30 cellular contexts compared by ENCODE assay signal in genomic region chr3:60323651-60324050, GRCh38.
"Had no signal": no experiment of that assay in that cellular context is flagged by ENCODE, and none has a peak within 500 bp of the region (broad histone marks: within the 10 kb centered on the region; RNA-seq: fewer than 3 reads in every experiment).

No MANE protein-coding gene starts in this region.

- H3K9ac ChIP-seq: parathyroid adenoma had no signal

- H3K27ac ChIP-seq: esophagus squamous epithelium, parathyroid adenoma, psoas muscle, sigmoid colon, thyroid gland, upper lobe of right lung, WERI-Rb-1 had no signal

- FAIRE-seq: bronchial epithelial cell, islet of Langerhans, small intestine had no signal

- H3K4me1 ChIP-seq: esophagus squamous epithelium, psoas muscle, sigmoid colon, thyroid gland, upper lobe of right lung had no signal

- ATAC-seq: activated T-cell treated with anti-CD3 and anti-CD28 coated beads, Interleukin-2, amount 50 U/mL, for 4 hours; activated T-helper 17 cell treated with anti-CD3 and anti-CD28 coated beads, Interleukin-2, amount 50 U/mL, for 72 hours; left ventricle myocardium superior; psoas muscle; stimulated activated effector memory CD8-positive, alpha-beta T cell treated with anti-CD3 and anti-CD28 coated beads, Interleukin-12 subunit alpha, Interleukin-12 subunit beta, amount 100 ng/mL, for 72 hours; upper lobe of right lung had no signal

- H3K27me3 Mint-ChIP-seq: activated CD4-positive, alpha-beta memory T cell treated with anti-CD3 and anti-CD28 coated beads, Interleukin-2, amount 10 ng/mL, durations not matched to agents 7 days and 5 days; activated CD4-positive, alpha-beta T cell treated with anti-CD3 and anti-CD28 coated beads, Interleukin-2, amount 10 ng/mL, durations not matched to agents 7 days and 5 days; activated naive CD4-positive, alpha-beta T cell treated with anti-CD3 and anti-CD28 coated beads, Interleukin-2, amount 50 U/mL, for 24 hours; activated T-helper 17 cell treated with anti-CD3 and anti-CD28 coated beads, Interleukin-2, amount 50 U/mL, for 72 hours; dendritic cell treated with granulocyte-macrophage colony-stimulating factor and Interleukin-4, amounts not matched to agents 40 ng/mL and 50 ng/mL, for 4 days; naive B cell; stimulated activated naive CD8-positive, alpha-beta T cell treated with anti-CD3 and anti-CD28 coated beads, Interleukin-15, Interleukin-2, amounts not matched to agents 100 ng/mL and 50 ng/mL, for 24 hours had no signal

- H3K4me1 Mint-ChIP-seq: activated CD4-positive, alpha-beta memory T cell treated with anti-CD3 and anti-CD28 coated beads, Interleukin-2, amount 10 ng/mL, durations not matched to agents 7 days and 5 days; activated CD4-positive, alpha-beta T cell treated with anti-CD3 and anti-CD28 coated beads, Interleukin-2, amount 10 ng/mL, durations not matched to agents 7 days and 5 days; activated T-helper 17 cell treated with anti-CD3 and anti-CD28 coated beads, Interleukin-2, amount 50 U/mL, for 72 hours; central memory CD8-positive, alpha-beta T cell; naive B cell; stimulated activated effector memory CD8-positive, alpha-beta T cell treated with anti-CD3 and anti-CD28 coated beads, Interleukin-12 subunit alpha, Interleukin-12 subunit beta, amount 100 ng/mL, for 72 hours had no signal

- H3K9me3 Mint-ChIP-seq: activated CD4-positive, alpha-beta memory T cell treated with anti-CD3 and anti-CD28 coated beads, Interleukin-2, amount 10 ng/mL, durations not matched to agents 7 days and 5 days; activated naive CD4-positive, alpha-beta T cell treated with anti-CD3 and anti-CD28 coated beads, Interleukin-2, amount 50 U/mL, for 24 hours; activated T-cell treated with anti-CD3 and anti-CD28 coated beads, Interleukin-2, amount 50 U/mL, for 4 hours; activated T-helper 17 cell treated with anti-CD3 and anti-CD28 coated beads, Interleukin-2, amount 50 U/mL, for 72 hours; central memory CD8-positive, alpha-beta T cell; dendritic cell treated with granulocyte-macrophage colony-stimulating factor and Interleukin-4, amounts not matched to agents 40 ng/mL and 50 ng/mL, for 4 days; naive B cell; nephron progenitor cell; stimulated activated effector memory CD8-positive, alpha-beta T cell treated with anti-CD3 and anti-CD28 coated beads, Interleukin-12 subunit alpha, Interleukin-12 subunit beta, amount 100 ng/mL, for 72 hours had no signal

- H3K27ac Mint-ChIP-seq: activated CD4-positive, alpha-beta memory T cell treated with anti-CD3 and anti-CD28 coated beads, Interleukin-2, amount 10 ng/mL, durations not matched to agents 7 days and 5 days; activated CD4-positive, alpha-beta T cell treated with anti-CD3 and anti-CD28 coated beads, Interleukin-2, amount 10 ng/mL, durations not matched to agents 7 days and 5 days; activated naive CD4-positive, alpha-beta T cell treated with anti-CD3 and anti-CD28 coated beads, Interleukin-2, amount 50 U/mL, for 24 hours; activated T-helper 17 cell treated with anti-CD3 and anti-CD28 coated beads, Interleukin-2, amount 50 U/mL, for 72 hours; dendritic cell treated with granulocyte-macrophage colony-stimulating factor and Interleukin-4, amounts not matched to agents 40 ng/mL and 50 ng/mL, for 4 days; naive B cell; nephron progenitor cell; stimulated activated effector memory CD8-positive, alpha-beta T cell treated with anti-CD3 and anti-CD28 coated beads, Interleukin-12 subunit alpha, Interleukin-12 subunit beta, amount 100 ng/mL, for 72 hours; stimulated activated naive CD8-positive, alpha-beta T cell treated with anti-CD3 and anti-CD28 coated beads, Interleukin-15, Interleukin-2, amounts not matched to agents 100 ng/mL and 50 ng/mL, for 24 hours; T-helper 1 cell treated with Interleukin-12 subunit alpha and Interleukin-12 subunit beta and Interleukin-4 antibody, amounts not matched to agents 30 μg/mL and 1 μg/mL, for 36 hours had no signal

- H3K27me3 ChIP-seq: esophagus squamous epithelium, sigmoid colon, thyroid gland, upper lobe of right lung had no signal

- H2AFZ ChIP-seq: parathyroid adenoma had no signal

- DNase-seq: activated CD4-positive, alpha-beta memory T cell treated with anti-CD3 and anti-CD28 coated beads, Interleukin-2, amount 10 ng/mL, durations not matched to agents 7 days and 5 days; activated CD4-positive, alpha-beta T cell treated with anti-CD3 and anti-CD28 coated beads for 1 hour; activated CD4-positive, alpha-beta T cell treated with anti-CD3 and anti-CD28 coated beads, Interleukin-2, amount 10 ng/mL, durations not matched to agents 7 days and 5 days; activated T-cell treated with anti-CD3 and anti-CD28 coated beads, Interleukin-2, amount 50 U/mL, for 4 hours; anterior cingulate cortex; esophagus squamous epithelium; foreskin melanocyte; left ventricle myocardium superior; naive B cell; nephron progenitor cell; occipital lobe; psoas muscle; sigmoid colon; small intestine; stimulated activated CD4-positive, alpha-beta T cell treated with anti-CD3 and anti-CD28 coated beads, Interleukin-4, amount 100 ng/mL, for 24 hours; substantia nigra; T1000; thyroid gland; upper lobe of right lung; WERI-Rb-1 had no signal

- H3K36me3 Mint-ChIP-seq: activated naive CD4-positive, alpha-beta T cell treated with anti-CD3 and anti-CD28 coated beads, Interleukin-2, amount 50 U/mL, for 24 hours; naive B cell; stimulated activated effector memory CD8-positive, alpha-beta T cell treated with anti-CD3 and anti-CD28 coated beads, Interleukin-12 subunit alpha, Interleukin-12 subunit beta, amount 100 ng/mL, for 72 hours had no signal

- H3K36me3 ChIP-seq: esophagus squamous epithelium, sigmoid colon, thyroid gland, upper lobe of right lung, WERI-Rb-1 had no signal

- H3K4me3 ChIP-seq: esophagus squamous epithelium, psoas muscle, sigmoid colon, thyroid gland, upper lobe of right lung had no signal

- H3K9me3 ChIP-seq: esophagus squamous epithelium, psoas muscle, sigmoid colon, thyroid gland, upper lobe of right lung had no signal

- H3K79me2 ChIP-seq: parathyroid adenoma had no signal

- H3K4me3 Mint-ChIP-seq: activated CD4-positive, alpha-beta memory T cell treated with anti-CD3 and anti-CD28 coated beads, Interleukin-2, amount 10 ng/mL, durations not matched to agents 7 days and 5 days; activated CD4-positive, alpha-beta T cell treated with anti-CD3 and anti-CD28 coated beads, Interleukin-2, amount 10 ng/mL, durations not matched to agents 7 days and 5 days; activated naive CD4-positive, alpha-beta T cell treated with anti-CD3 and anti-CD28 coated beads, Interleukin-2, amount 50 U/mL, for 24 hours; activated T-cell treated with anti-CD3 and anti-CD28 coated beads, Interleukin-2, amount 50 U/mL, for 4 hours; activated T-helper 17 cell treated with anti-CD3 and anti-CD28 coated beads, Interleukin-2, amount 50 U/mL, for 72 hours; central memory CD8-positive, alpha-beta T cell; dendritic cell treated with granulocyte-macrophage colony-stimulating factor and Interleukin-4, amounts not matched to agents 40 ng/mL and 50 ng/mL, for 4 days; naive B cell; nephron progenitor cell; stimulated activated effector memory CD8-positive, alpha-beta T cell treated with anti-CD3 and anti-CD28 coated beads, Interleukin-12 subunit alpha, Interleukin-12 subunit beta, amount 100 ng/mL, for 72 hours; stimulated activated naive CD8-positive, alpha-beta T cell treated with anti-CD3 and anti-CD28 coated beads, Interleukin-15, Interleukin-2, amounts not matched to agents 100 ng/mL and 50 ng/mL, for 24 hours; T-helper 1 cell treated with Interleukin-12 subunit alpha and Interleukin-12 subunit beta and Interleukin-4 antibody, amounts not matched to agents 30 μg/mL and 1 μg/mL, for 36 hours had no signal
